ENCODE assay signal across 9 cellular contexts in genomic region chr2:74267068-74267467, GRCh38.
DNase-seq lines count a peak whose midpoint lies in the region; ATAC-seq and TF ChIP-seq lines count a peak whose summit lies in the region.
"Had no signal": no experiment of that assay in that cellular context is flagged by ENCODE, and none has a peak within 500 bp of the region (broad histone marks: within the 10 kb centered on the region; RNA-seq: fewer than 3 reads in every experiment).

No MANE protein-coding gene starts in this region.

- H3K4me3 ChIP-seq in Panc1 (ENCODE audit: low read depth in 2 of 2, low read length in 2 of 2) (no peak overlapping the region), psoas muscle (no peak overlapping the region)

- peak overlapping the region in 1 of 2 donors; percentile 64 for H3K27ac Mint-ChIP-seq in natural killer cell
- H3K27ac Mint-ChIP-seq: brain had no signal

- no peak overlapping the region for H3K27ac ChIP-seq in Panc1 (ENCODE audit: low read length)
- no peak overlapping the region for H3K27ac ChIP-seq in psoas muscle

- ATAC-seq in GM21786 (IDR thresholded peaks at IDR 0.05; ENCODE audit: unreplicated experiment), result peak; percentile 48
- no peak for ATAC-seq in Panc1
- peak; percentile 61 to 94 (median 67) for ATAC-seq in natural killer cell
- no peak for ATAC-seq in psoas muscle
- no peak for ATAC-seq in GM19023 (IDR thresholded peaks at IDR 0.05; ENCODE audit: unreplicated experiment)

- H3K4me1 Mint-ChIP-seq in natural killer cell, result peaks cover 8% of the 10 kb centered on the region in 2 donors
- H3K4me1 Mint-ChIP-seq: brain had no signal

- H3K4me1 ChIP-seq in Panc1 (ENCODE audit: control insufficient read depth, insufficient read depth, low read length) (0 out of 2 replicates have a peak, but pooled peaks cover 3% of the 10 kb centered on the region), psoas muscle (no peaks in the 10 kb centered on the region)

- intact Hi-C loops in Panc1 (cut with micrococcal nuclease; ENCODE audit: unreplicated experiment), result no loop called here
- intact Hi-C loops in natural killer cell (cut with micrococcal nuclease), result no loop called here
- intact Hi-C loops in psoas muscle (cut with DNase I), result loop anchor here in 1 of 2 donors (10.0 kb wide), 1 partner anchor 122 kb away; the partner anchor contains the start of gene BOLA3

- CTCF ChIA-PET in Panc1 (lab: Charles Lee), result no interaction called here

- H3K27me3 ChIP-seq in Panc1 (ENCODE audit: control insufficient read depth, insufficient read depth, low read length), result peaks cover 4% of the 10 kb centered on the region; the same call in 1 of the 2 replicates
- no peaks in the 10 kb centered on the region for H3K27me3 ChIP-seq in psoas muscle (ENCODE audit: insufficient read depth in 3 of 3, low read length in 2 of 3)

- BruUV-seq in Panc1 (replicated peaks; lab: Mats Ljungman, UMichigan), result no TSS peak

- H3K9me3 ChIP-seq in Panc1 (ENCODE audit: control insufficient read depth, insufficient read depth, low read depth, low read length), result no peaks in the 10 kb centered on the region
- H3K9me3 ChIP-seq in psoas muscle, result no peaks in the 10 kb centered on the region

- no peaks in the 10 kb centered on the region for H3K9me3 Mint-ChIP-seq in natural killer cell
- H3K9me3 Mint-ChIP-seq: brain had no signal

- TF ChIP-seq CTCF in Panc1 (IDR thresholded peaks at IDR 0.05) (peak; percentile 53), natural killer cell (IDR thresholded peaks at IDR 0.05) (peak; percentile 33), psoas muscle (IDR thresholded peaks at IDR 0.05) (no peak)

- H3K27me3 Mint-ChIP-seq in natural killer cell (ENCODE audit: low read depth in 2 of 2), result no peaks in the 10 kb centered on the region
- H3K27me3 Mint-ChIP-seq: brain had no signal

- no peaks in the 10 kb centered on the region for H3K36me3 Mint-ChIP-seq in natural killer cell

- peak overlapping the region; percentile 55 for H3K4me3 Mint-ChIP-seq in natural killer cell
- H3K4me3 Mint-ChIP-seq: brain had no signal

- 29 to 33% (median 33%) methylated on average over 4 of the region's 4 CpGs for WGBS in psoas muscle, 3 donors

- DNase-seq in A172 (ENCODE audit: low spot score) (peak; percentile 27), Panc1 (ENCODE audit: low read depth, low spot score) (no peak), natural killer cell (no peak), psoas muscle (no peak), GM03348 (ENCODE audit: low spot score) (no peak)
- DNase-seq in activated naive CD4-positive, alpha-beta T cell treated with anti-CD3 and anti-CD28 coated beads, Interleukin-2, amount 50 U/mL, for 16 hours, result peak; percentile 51

- POLR2A ChIA-PET in Panc1 (lab: Charles Lee), result no interaction called here

- H3K36me3 ChIP-seq in Panc1 (ENCODE audit: control insufficient read depth, insufficient read depth, low read length), result no peaks in the 10 kb centered on the region
- H3K36me3 ChIP-seq in psoas muscle (ENCODE audit: insufficient read depth in 1 of 2, low read depth in 1 of 2), result no peaks in the 10 kb centered on the region

- in situ Hi-C loops in Panc1 (cut with HindIII; ENCODE audit: low pct_unique_long_range_greater_than_20kb, low sequenced_read_pairs), result no loop called here

Comparison
In these comparisons a context has a peak if more than half of its experiments do, and no peak if none do; other contexts are left out.
1. DNase-seq: peak in A172 (single experiment) and activated naive CD4-positive, alpha-beta T cell treated with anti-CD3 and anti-CD28 coated beads, Interleukin-2, amount 50 U/mL, for 16 hours (single experiment); none in Panc1 (single experiment), natural killer cell (single experiment), psoas muscle (0 of 2) and GM03348 (single experiment).
2. ATAC-seq: peak in GM21786 (single experiment) and natural killer cell (3 of 3); none in Panc1 (single experiment), psoas muscle (0 of 4) and GM19023 (single experiment).